ENCODE assay signal across 18 cellular contexts in the genomic region with DNA sequence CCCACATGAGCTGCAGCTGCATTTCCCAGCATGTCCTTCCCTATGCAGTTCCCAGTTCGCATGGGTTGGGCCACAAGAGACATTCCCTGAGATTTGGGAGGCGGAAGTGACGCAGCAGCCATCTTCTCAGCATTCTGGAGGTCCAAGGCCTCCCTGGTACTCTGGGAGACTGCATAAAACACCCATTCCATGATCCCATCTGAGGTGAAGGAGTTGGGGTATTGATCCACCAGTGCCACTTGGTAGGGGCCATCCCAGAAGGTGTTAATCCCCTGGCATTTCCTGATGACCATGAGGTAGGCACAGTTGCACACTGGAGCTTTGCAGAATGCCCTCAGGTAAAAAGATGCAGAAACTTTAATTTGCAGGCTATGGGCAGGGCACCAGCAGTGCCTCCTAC. TPM values are rescaled to one million over a fixed set of nuclear protein-coding genes. Genes with fewer than 3 reads are reported as not detected.
DNase-seq lines count a peak whose midpoint lies in the region; ATAC-seq and TF ChIP-seq lines count a peak whose summit lies in the region.
"Had no signal": no experiment of that assay in that cellular context is flagged by ENCODE, and none has a peak within 500 bp of the region (broad histone marks: within the 10 kb centered on the region; RNA-seq: fewer than 3 reads in every experiment).

No MANE protein-coding gene starts in this region.

- H3K9ac ChIP-seq in neuronal stem cell (ENCODE audit: low read depth, low read length, poor library complexity): no peak overlapping the region
- H3K9ac ChIP-seq: BLaER1 treated with 17β-estradiol and CSF1 and Interleukin-3, amounts not matched to agents 10 nM and 100 nM had no signal

- H3K4me1 Mint-ChIP-seq in chondrocyte (ENCODE audit: low read depth): peaks cover 2% of the 10 kb centered on the region

- H3K36me3 ChIP-seq in neuronal stem cell (replicated peaks in 1 of 2; ENCODE audit: control insufficient read depth in 2 of 2, insufficient read depth in 2 of 2, low read length in 2 of 2) (no peaks in the 10 kb centered on the region), upper lobe of right lung (no peaks in the 10 kb centered on the region), stomach (no peaks in the 10 kb centered on the region)
- H3K36me3 ChIP-seq: BLaER1 treated with 17β-estradiol and CSF1 and Interleukin-3, amounts not matched to agents 10 nM and 100 nM; HAP-1 had no signal

- H3K18ac ChIP-seq in neuronal stem cell (ENCODE audit: low read length): peak overlapping the region; percentile 19

- no peak overlapping the region for H3K14ac ChIP-seq in neuronal stem cell (ENCODE audit: low read length)

- H4K91ac ChIP-seq in neuronal stem cell (ENCODE audit: low read depth, low read length, poor library complexity): no peak overlapping the region

- H2BK15ac ChIP-seq in neuronal stem cell (ENCODE audit: low read length): no peak overlapping the region

- no CpG with 5 or more reads among the region's 3 CpGs for WGBS in neuronal stem cell (ENCODE audit: extremely low coverage in 2 of 2, insufficient read length in 2 of 2, insufficient replicate concordance in 1 of 2), 2 donors
- WGBS in stomach, 5 donors: 93 to 100% (median 94%) methylated on average over 1 to 3 of the region's 3 CpGs

- H3K27ac ChIP-seq in neuronal stem cell (replicated peaks; ENCODE audit: low read length) (no peak overlapping the region), upper lobe of right lung (no peak overlapping the region), stomach (no peak overlapping the region)
- H3K27ac ChIP-seq: BLaER1 treated with 17β-estradiol and CSF1 and Interleukin-3, amounts not matched to agents 10 nM and 100 nM; HL-60 had no signal

- no peak overlapping the region for H3K4me3 ChIP-seq in neuronal stem cell (ENCODE audit: low read length in 2 of 2)
- no peak overlapping the region for H3K4me3 ChIP-seq in upper lobe of right lung
- H3K4me3 ChIP-seq in stomach: no peak overlapping the region
- H3K4me3 ChIP-seq: BLaER1 treated with 17β-estradiol and CSF1 and Interleukin-3, amounts not matched to agents 10 nM and 100 nM; HAP-1 had no signal

- no peak for TF ChIP-seq POLR2A in stomach (IDR thresholded peaks at IDR 0.05)

- ATAC-seq in upper lobe of right lung (no peak), HG02798 (IDR thresholded peaks at IDR 0.05; ENCODE audit: poor library complexity, unreplicated experiment) (no peak)
- ATAC-seq: CD8-positive, alpha-beta T cell had no signal

- H3K4me2 ChIP-seq in neuronal stem cell (ENCODE audit: insufficient read depth, low read length, poor library complexity, severe bottlenecking): no peak overlapping the region

- no peak overlapping the region for H2AFZ ChIP-seq in neuronal stem cell (ENCODE audit: low read length)

- H3K4ac ChIP-seq in neuronal stem cell (ENCODE audit: low read length): no peak overlapping the region

- peak; percentile 30 for DNase-seq in activated effector memory CD4-positive, alpha-beta T cell treated with anti-CD3 and anti-CD28 coated beads, Interleukin-2, amount 50 U/mL, for 16 hours
- no peak for DNase-seq in activated effector memory CD4-positive, alpha-beta T cell treated with Interleukin-2 at 50 U/mL for 16 hours
- DNase-seq in chondrocyte (ENCODE audit: low spot score) (peak; percentile 32), neuronal stem cell (ENCODE audit: low spot score) (no peak), upper lobe of right lung (peak; percentile 28), stomach (no peak), NCI-H1417 treated with DMSO at 0.1 percent for 48 hours (lab: John Stamatoyannopoulos, UW) (no peak)
- DNase-seq: 8988T; Calu3; CD8-positive, alpha-beta T cell; DMS79 treated with DMSO at 0.1 percent for 48 hours; GF-D8; GOT3 had no signal

- TF ChIP-seq CTCF in chondrocyte (IDR thresholded peaks at IDR 0.05) (no peak), upper lobe of right lung (IDR thresholded peaks at IDR 0.05) (no peak), stomach (IDR thresholded peaks at IDR 0.05) (no peak)

- no peak overlapping the region for H2BK120ac ChIP-seq in neuronal stem cell (ENCODE audit: low read depth, low read length)

- no peak overlapping the region for H2BK12ac ChIP-seq in neuronal stem cell (ENCODE audit: low read length)

- no peak overlapping the region for H4K8ac ChIP-seq in neuronal stem cell (ENCODE audit: low read depth, low read length)

- H3K36me3 Mint-ChIP-seq in chondrocyte (ENCODE audit: low read depth): no peaks in the 10 kb centered on the region
- H3K36me3 Mint-ChIP-seq: CD8-positive, alpha-beta T cell had no signal

- no peak for TF ChIP-seq EP300 in stomach (IDR thresholded peaks at IDR 0.05)

- H3K4me1 ChIP-seq in neuronal stem cell (ENCODE audit: control insufficient read depth in 2 of 2, insufficient read depth in 1 of 2, low read depth in 1 of 2, low read length in 2 of 2) (no peaks in the 10 kb centered on the region), upper lobe of right lung (no peaks in the 10 kb centered on the region), stomach (no peaks in the 10 kb centered on the region)
- H3K4me1 ChIP-seq: HAP-1 had no signal

- no peak overlapping the region for H3K23ac ChIP-seq in neuronal stem cell (ENCODE audit: low read depth, low read length, poor library complexity)

- H3K27me3 Mint-ChIP-seq in chondrocyte (ENCODE audit: low read depth): no peaks in the 10 kb centered on the region

- H2BK5ac ChIP-seq in neuronal stem cell (ENCODE audit: low read length): no peak overlapping the region

- intact Hi-C loops in upper lobe of right lung (cut with DNase I) (no loop called here), stomach (cut with DNase I; ENCODE audit: low total_unique reads) (no loop called here)

- H2AK5ac ChIP-seq in neuronal stem cell (ENCODE audit: low read depth, low read length): peak overlapping the region; percentile 66

- no peaks in the 10 kb centered on the region for H3K79me1 ChIP-seq in neuronal stem cell (ENCODE audit: low read depth, low read length)

- no peaks in the 10 kb centered on the region for H3K9me3 ChIP-seq in neuronal stem cell (replicated peaks in 1 of 2; ENCODE audit: control insufficient read depth in 2 of 2, insufficient read depth in 1 of 2, low read depth in 1 of 2, low read length in 2 of 2)
- H3K9me3 ChIP-seq in upper lobe of right lung: no peaks in the 10 kb centered on the region
- H3K9me3 ChIP-seq in stomach: no peaks in the 10 kb centered on the region
- H3K9me3 ChIP-seq: HAP-1 had no signal

- H3K9me3 Mint-ChIP-seq in chondrocyte (ENCODE audit: low read depth): peaks cover 3% of the 10 kb centered on the region
- H3K9me3 Mint-ChIP-seq: CD8-positive, alpha-beta T cell had no signal

- no peak overlapping the region for H3K27ac Mint-ChIP-seq in chondrocyte (ENCODE audit: unreplicated experiment)
- H3K27ac Mint-ChIP-seq: CD8-positive, alpha-beta T cell had no signal

- H3K27me3 ChIP-seq in neuronal stem cell (ENCODE audit: control insufficient read depth in 3 of 3, insufficient read depth in 3 of 3, low read depth in 1 of 3, low read length in 3 of 3) (peaks cover 0 to 7% (median 0%) of the 10 kb centered on the region in 3 experiments), upper lobe of right lung (no peaks in the 10 kb centered on the region), stomach (no peaks in the 10 kb centered on the region)
- H3K27me3 ChIP-seq: BLaER1 treated with 17β-estradiol and CSF1 and Interleukin-3, amounts not matched to agents 10 nM and 100 nM had no signal

- no peak overlapping the region for H3K4me3 Mint-ChIP-seq in chondrocyte (ENCODE audit: unreplicated experiment)
- H3K4me3 Mint-ChIP-seq: CD8-positive, alpha-beta T cell had no signal

RNA-seq across cellular contexts. Expression of gene POP4, which starts 25.4 kb away (rescaled TPM):
- 49.0 to 71.1 TPM (median 49.4 TPM) in 3 replicates for total RNA-seq in chondrocyte
- polyA plus RNA-seq in neuronal stem cell (2013, experiment 1 of 2): 56.9 TPM
- 56.6 TPM for polyA plus RNA-seq in neuronal stem cell (2013, experiment 2 of 2)
- 58.8 TPM for total RNA-seq in upper lobe of right lung
- total RNA-seq in stomach: 100 to 1,000 TPM in 1 of 5 donors, 10 to 100 TPM in 2, 1 to 10 TPM in 2; 2.0 to 162 (median 40.7) TPM
- polyA plus RNA-seq in stomach: 100 to 1,000 TPM in 1 of 3 donors, 10 to 100 TPM in 2; 51.3 to 120 (median 83.4) TPM

RNA-seq across cellular contexts. Expression of gene PLEKHF1, which starts 33.8 kb away (rescaled TPM):
- total RNA-seq in chondrocyte: 10.1 to 29.4 TPM (median 28.6 TPM) in 3 replicates
- 1.0 TPM for polyA plus RNA-seq in neuronal stem cell (2013, experiment 1 of 2)
- 0.96 TPM for polyA plus RNA-seq in neuronal stem cell (2013, experiment 2 of 2)
- total RNA-seq in upper lobe of right lung: 17.3 TPM
- 10 to 100 TPM in 1 of 5 donors, 1 to 10 TPM in 4; 1.8 to 13.6 (median 6.1) TPM for total RNA-seq in stomach
- 1 to 10 TPM; 5.2 to 8.4 (median 6.7) TPM for polyA plus RNA-seq in stomach
- total RNA-seq: A673 had no signal

Comparison
In these comparisons a context has a peak if more than half of its experiments do, and no peak if none do; other contexts are left out.
1. DNase-seq: peak in activated effector memory CD4-positive, alpha-beta T cell treated with anti-CD3 and anti-CD28 coated beads, Interleukin-2, amount 50 U/mL, for 16 hours (single experiment), chondrocyte (single experiment) and upper lobe of right lung (single experiment); none in activated effector memory CD4-positive, alpha-beta T cell treated with Interleukin-2 at 50 U/mL for 16 hours (single experiment), neuronal stem cell (single experiment), stomach (single experiment) and NCI-H1417 treated with DMSO at 0.1 percent for 48 hours (single experiment).